8 cellular contexts compared by ENCODE assay signal in the genomic region with DNA sequence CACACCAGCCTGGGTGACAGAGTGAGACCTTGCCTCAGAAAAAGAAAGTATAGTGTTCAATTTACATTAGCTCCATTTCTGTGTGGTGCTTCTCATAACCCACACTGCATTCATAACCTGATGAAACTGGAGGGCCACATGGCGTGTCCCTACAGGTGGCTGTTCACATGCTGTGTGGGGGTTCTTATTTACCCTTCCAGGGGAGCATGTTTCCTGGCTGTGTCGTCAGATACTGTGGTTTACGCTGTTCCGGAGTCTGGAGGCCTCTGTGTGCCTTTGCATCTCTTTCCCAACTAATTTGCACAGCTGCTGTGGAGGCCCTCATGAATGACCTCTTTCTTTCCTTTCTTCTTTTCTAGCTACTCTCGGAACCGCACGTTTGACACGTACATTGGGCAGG. TPM values are rescaled to one million over a fixed set of nuclear protein-coding genes. Genes with fewer than 3 reads are reported as not detected.
A peak's percentile ranks its signal among the peaks of the same experiment; 100 is the strongest.
DNase-seq lines count a peak whose midpoint lies in the region; ATAC-seq and TF ChIP-seq lines count a peak whose summit lies in the region.
"Not testable (repeated sequence)": the region's sequence is repeated elsewhere in the genome, so short reads cannot be mapped to it uniquely, and the experiment has no call there.

No MANE protein-coding gene starts in this region.

- peak; percentile 86 for DNase-seq in GF-D8 (lab: John Stamatoyannopoulos, UW)
- peak; percentile 16 for DNase-seq in NCI-H69 (lab: John Stamatoyannopoulos, UW)
- DNase-seq in activated CD8-positive, alpha-beta T cell treated with anti-CD3 and anti-CD28 coated beads for 36 hours, result peak; percentile 34

- not testable (repeated sequence) for H3K9me3 ChIP-seq in neutrophil

- H3K4me1 ChIP-seq in neutrophil (ENCODE audit: control insufficient read depth in 1 of 2, insufficient read depth in 1 of 2, low read depth in 1 of 2, low read length in 1 of 2), result peaks cover 42 to 43% of the 10 kb centered on the region in 2 experiments

- CTCF ChIA-PET in activated CD8-positive, alpha-beta T cell treated with anti-CD3 and anti-CD28 coated beads for 36 hours (lab: Charles Lee), result not testable (repeated sequence)

- not testable (repeated sequence) for TF ChIP-seq CTCF in activated CD8-positive, alpha-beta T cell treated with anti-CD3 and anti-CD28 coated beads for 36 hours (IDR thresholded peaks at IDR 0.05); neutrophil (IDR thresholded peaks at IDR 0.05)

- intact Hi-C loops in activated CD8-positive, alpha-beta T cell treated with anti-CD3 and anti-CD28 coated beads for 36 hours (cut with micrococcal nuclease), result not testable (repeated sequence)

- H3K4me3 Mint-ChIP-seq in activated CD8-positive, alpha-beta T cell treated with anti-CD3 and anti-CD28 coated beads for 36 hours, result peak overlapping the region; percentile 20

- H3K9me3 Mint-ChIP-seq in activated CD8-positive, alpha-beta T cell treated with anti-CD3 and anti-CD28 coated beads for 36 hours, result not testable (repeated sequence)

- H3K27ac ChIP-seq in neutrophil, result peak overlapping the region; percentile 76

- peaks cover 34% of the 10 kb centered on the region for H3K27me3 Mint-ChIP-seq in activated CD8-positive, alpha-beta T cell treated with anti-CD3 and anti-CD28 coated beads for 36 hours

- H3K4me3 ChIP-seq in neutrophil (ENCODE audit: low read depth in 1 of 2, low read length in 1 of 2), result peak overlapping the region; percentile 24 to 48

- H3K4me1 Mint-ChIP-seq in activated CD8-positive, alpha-beta T cell treated with anti-CD3 and anti-CD28 coated beads for 36 hours (ENCODE audit: low read depth), result peaks cover 26% of the 10 kb centered on the region

- POLR2A ChIA-PET in activated CD8-positive, alpha-beta T cell treated with anti-CD3 and anti-CD28 coated beads for 36 hours (lab: Charles Lee), result not testable (repeated sequence)

- H3K36me3 Mint-ChIP-seq in activated CD8-positive, alpha-beta T cell treated with anti-CD3 and anti-CD28 coated beads for 36 hours (ENCODE audit: low read depth), result not testable (repeated sequence)

- peak; percentile 85 for ATAC-seq in GM19043 (IDR thresholded peaks at IDR 0.05; ENCODE audit: low read depth, unreplicated experiment)
- ATAC-seq in GM21576 (IDR thresholded peaks at IDR 0.05; ENCODE audit: unreplicated experiment), result peak; percentile 88
- ATAC-seq in HG02884 (IDR thresholded peaks at IDR 0.05; ENCODE audit: unreplicated experiment), result peak; percentile 60
- peak; percentile 62 for ATAC-seq in HG03439 (IDR thresholded peaks at IDR 0.05; ENCODE audit: unreplicated experiment)
- ATAC-seq in activated CD8-positive, alpha-beta T cell treated with anti-CD3 and anti-CD28 coated beads for 36 hours, result peak; percentile 58

- not testable (repeated sequence) for H3K36me3 ChIP-seq in neutrophil

- H3K27me3 ChIP-seq in neutrophil, result not testable (repeated sequence)

- H3K27ac Mint-ChIP-seq in activated CD8-positive, alpha-beta T cell treated with anti-CD3 and anti-CD28 coated beads for 36 hours, result peak overlapping the region; percentile 44

RNA-seq across cellular contexts. Expression of a gene that starts 30.9 kb away (rescaled TPM):
- under 1 TPM in 1 of 2 experiments, not detected in 1; 0.47 TPM for total RNA-seq in activated CD8-positive, alpha-beta T cell treated with anti-CD3 and anti-CD28 coated beads for 36 hours

Comparison
In these comparisons a context has a peak if more than half of its experiments do, and no peak if none do; other contexts are left out.
1. Peak in every context shown above with its lines: DNase-seq, ATAC-seq, H3K4me3 ChIP-seq and H3K27ac ChIP-seq.
2. DNase-seq: peak in every context shown above with its lines; median percentile 86 in GF-D8; 34 in activated CD8-positive, alpha-beta T cell treated with anti-CD3 and anti-CD28 coated beads for 36 hours; 16 in NCI-H69.